Comparison of ENCODE assay signal across 1 cellular context in the genomic region with DNA sequence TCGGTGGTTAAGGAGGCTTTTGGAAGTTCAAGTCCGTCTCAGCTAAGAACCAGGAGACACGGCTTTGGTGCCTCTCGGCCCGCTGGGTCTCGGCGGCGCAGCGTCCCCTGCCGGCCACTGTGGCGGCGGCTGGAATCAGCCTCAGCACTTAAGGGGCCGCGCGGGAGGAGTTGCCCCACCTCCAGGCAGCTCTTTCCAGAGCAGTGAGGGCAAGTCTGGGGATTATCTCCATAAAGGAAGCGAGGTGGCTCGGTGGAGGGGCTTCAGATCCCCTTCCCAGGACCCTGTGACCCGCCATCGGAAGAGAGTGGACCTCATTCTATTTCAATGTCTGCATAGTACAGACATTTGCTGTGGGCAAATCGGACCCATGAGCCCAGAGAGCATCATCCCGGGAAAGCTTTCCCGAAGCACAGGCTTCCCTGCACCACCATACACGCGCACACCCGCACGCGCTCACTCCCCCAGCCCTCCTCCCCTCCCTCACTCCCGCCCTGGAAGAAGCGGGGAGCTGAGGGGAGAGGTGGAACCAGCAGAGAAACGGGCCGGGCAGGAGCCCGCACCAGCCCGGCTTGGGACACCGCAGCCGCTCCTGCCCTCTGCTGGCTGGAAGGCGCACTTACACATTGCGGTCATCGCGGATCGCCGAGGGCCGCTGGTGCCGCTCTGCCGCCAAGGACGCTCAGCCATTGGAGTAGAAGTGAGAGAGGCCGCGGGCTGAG.
TF ChIP-seq lines count a peak whose summit lies in the region.

No MANE protein-coding gene starts in this region.

TF ChIP-seq in HepG2, 621 proteins besides CTCF, POLR2A, EP300 and RAD21 (continues in another document):
- TF ChIP-seq, protein P1, sequence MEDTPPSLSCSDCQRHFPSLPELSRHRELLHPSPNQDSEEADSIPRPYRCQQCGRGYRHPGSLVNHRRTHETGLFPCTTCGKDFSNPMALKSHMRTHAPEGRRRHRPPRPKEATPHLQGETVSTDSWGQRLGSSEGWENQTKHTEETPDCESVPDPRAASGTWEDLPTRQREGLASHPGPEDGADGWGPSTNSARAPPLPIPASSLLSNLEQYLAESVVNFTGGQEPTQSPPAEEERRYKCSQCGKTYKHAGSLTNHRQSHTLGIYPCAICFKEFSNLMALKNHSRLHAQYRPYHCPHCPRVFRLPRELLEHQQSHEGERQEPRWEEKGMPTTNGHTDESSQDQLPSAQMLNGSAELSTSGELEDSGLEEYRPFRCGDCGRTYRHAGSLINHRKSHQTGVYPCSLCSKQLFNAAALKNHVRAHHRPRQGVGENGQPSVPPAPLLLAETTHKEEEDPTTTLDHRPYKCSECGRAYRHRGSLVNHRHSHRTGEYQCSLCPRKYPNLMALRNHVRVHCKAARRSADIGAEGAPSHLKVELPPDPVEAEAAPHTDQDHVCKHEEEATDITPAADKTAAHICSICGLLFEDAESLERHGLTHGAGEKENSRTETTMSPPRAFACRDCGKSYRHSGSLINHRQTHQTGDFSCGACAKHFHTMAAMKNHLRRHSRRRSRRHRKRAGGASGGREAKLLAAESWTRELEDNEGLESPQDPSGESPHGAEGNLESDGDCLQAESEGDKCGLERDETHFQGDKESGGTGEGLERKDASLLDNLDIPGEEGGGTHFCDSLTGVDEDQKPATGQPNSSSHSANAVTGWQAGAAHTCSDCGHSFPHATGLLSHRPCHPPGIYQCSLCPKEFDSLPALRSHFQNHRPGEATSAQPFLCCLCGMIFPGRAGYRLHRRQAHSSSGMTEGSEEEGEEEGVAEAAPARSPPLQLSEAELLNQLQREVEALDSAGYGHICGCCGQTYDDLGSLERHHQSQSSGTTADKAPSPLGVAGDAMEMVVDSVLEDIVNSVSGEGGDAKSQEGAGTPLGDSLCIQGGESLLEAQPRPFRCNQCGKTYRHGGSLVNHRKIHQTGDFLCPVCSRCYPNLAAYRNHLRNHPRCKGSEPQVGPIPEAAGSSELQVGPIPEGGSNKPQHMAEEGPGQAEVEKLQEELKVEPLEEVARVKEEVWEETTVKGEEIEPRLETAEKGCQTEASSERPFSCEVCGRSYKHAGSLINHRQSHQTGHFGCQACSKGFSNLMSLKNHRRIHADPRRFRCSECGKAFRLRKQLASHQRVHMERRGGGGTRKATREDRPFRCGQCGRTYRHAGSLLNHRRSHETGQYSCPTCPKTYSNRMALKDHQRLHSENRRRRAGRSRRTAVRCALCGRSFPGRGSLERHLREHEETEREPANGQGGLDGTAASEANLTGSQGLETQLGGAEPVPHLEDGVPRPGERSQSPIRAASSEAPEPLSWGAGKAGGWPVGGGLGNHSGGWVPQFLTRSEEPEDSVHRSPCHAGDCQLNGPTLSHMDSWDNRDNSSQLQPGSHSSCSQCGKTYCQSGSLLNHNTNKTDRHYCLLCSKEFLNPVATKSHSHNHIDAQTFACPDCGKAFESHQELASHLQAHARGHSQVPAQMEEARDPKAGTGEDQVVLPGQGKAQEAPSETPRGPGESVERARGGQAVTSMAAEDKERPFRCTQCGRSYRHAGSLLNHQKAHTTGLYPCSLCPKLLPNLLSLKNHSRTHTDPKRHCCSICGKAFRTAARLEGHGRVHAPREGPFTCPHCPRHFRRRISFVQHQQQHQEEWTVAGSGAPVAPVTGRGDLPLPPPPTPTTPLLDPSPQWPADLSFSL (CRISPR knock-in tag; IDR thresholded peaks at IDR 0.05): no peak
- TF ChIP-seq ZNF780A (CRISPR knock-in tag; IDR thresholded peaks at IDR 0.05) (no peak), TBX3 (IDR thresholded peaks at IDR 0.05; ENCODE audit: borderline replicate concordance) (no peak), ZBTB37 (CRISPR knock-in tag; IDR thresholded peaks at IDR 0.05) (no peak), ZNF160 (CRISPR knock-in tag; IDR thresholded peaks at IDR 0.05) (peak; percentile 49), PHB2 (IDR thresholded peaks at IDR 0.05; ENCODE audit: partially characterized antibody) (no peak), MTA3 (CRISPR knock-in tag; IDR thresholded peaks at IDR 0.05) (no peak), DNMT3B (CRISPR knock-in tag; conservative IDR thresholded peaks at IDR 0.05) (no peak; the same call in 1 of the 2 replicates), ZFX (CRISPR knock-in tag; IDR thresholded peaks at IDR 0.05; ENCODE audit: low read depth) (peak; percentile 49; the same call in 1 of the 2 replicates), FOXP1 (IDR thresholded peaks at IDR 0.05) (no peak), FOXP1 (CRISPR knock-in tag; IDR thresholded peaks at IDR 0.05) (no peak), ZGPAT (CRISPR knock-in tag; IDR thresholded peaks at IDR 0.05) (peak; percentile 89), ETV5 (CRISPR knock-in tag; IDR thresholded peaks at IDR 0.05; ENCODE audit: borderline replicate concordance) (0 out of 2 replicates have a peak, but pooled peaks have one; percentile 31), ZSCAN12 (CRISPR knock-in tag; IDR thresholded peaks at IDR 0.05) (no peak), SALL2 (CRISPR knock-in tag; IDR thresholded peaks at IDR 0.05) (peak; percentile 72), ZNF333 (CRISPR knock-in tag; IDR thresholded peaks at IDR 0.05; ENCODE audit: borderline replicate concordance) (peak; percentile 95; the same call in 1 of the 2 replicates), ZNF510 (CRISPR knock-in tag; IDR thresholded peaks at IDR 0.05; ENCODE audit: low read depth) (0 out of 2 replicates have a peak, but pooled peaks have one; percentile 31), FOSL2 (CRISPR knock-in tag; IDR thresholded peaks at IDR 0.05) (peak; percentile 60), RNF219 (CRISPR knock-in tag; IDR thresholded peaks at IDR 0.05) (no peak), EED (CRISPR knock-in tag; IDR thresholded peaks at IDR 0.05) (no peak; the same call in 1 of the 2 replicates), MBNL3 (CRISPR knock-in tag; conservative IDR thresholded peaks at IDR 0.05) (no peak), PCBP2 (optimal IDR thresholded peaks at IDR 0.05; ENCODE audit: low read depth, low read length, poor library complexity, severe bottlenecking) (no peak), ZFP36L2 (CRISPR knock-in tag; IDR thresholded peaks at IDR 0.05) (0 out of 2 replicates have a peak, but pooled peaks have one; percentile 47), ZNF556 (CRISPR knock-in tag; IDR thresholded peaks at IDR 0.05; ENCODE audit: borderline replicate concordance) (peak; percentile 75; the same call in 1 of the 2 replicates), RNF2 (conservative IDR thresholded peaks at IDR 0.05; ENCODE audit: low read depth) (peak; percentile 6; the same call in 1 of the 2 replicates), ZBTB7B (CRISPR knock-in tag; IDR thresholded peaks at IDR 0.05) (no peak; the same call in none of the 2 replicates), ASH2L (IDR thresholded peaks at IDR 0.05; ENCODE audit: insufficient read length, low read depth, low read length) (peak; percentile 73), KMT2B (CRISPR knock-in tag; IDR thresholded peaks at IDR 0.05) (0 out of 2 replicates have a peak, but pooled peaks have one; percentile 6), NRL (CRISPR knock-in tag; IDR thresholded peaks at IDR 0.05; ENCODE audit: borderline replicate concordance) (peak; percentile 78; the same call in 1 of the 2 replicates), THAP9 (CRISPR knock-in tag; IDR thresholded peaks at IDR 0.05; ENCODE audit: borderline replicate concordance) (peak; percentile 47; the same call in 1 of the 2 replicates), ZNF678 (CRISPR knock-in tag; IDR thresholded peaks at IDR 0.05) (no peak), FOXM1 (CRISPR knock-in tag; IDR thresholded peaks at IDR 0.05) (no peak), ZNF225 (CRISPR knock-in tag; IDR thresholded peaks at IDR 0.05) (no peak; the same call in 1 of the 2 replicates), HOXA7 (CRISPR knock-in tag; IDR thresholded peaks at IDR 0.05) (no peak), ZBTB38 (CRISPR knock-in tag; IDR thresholded peaks at IDR 0.05) (no peak), ATF7-NPFF (CRISPR knock-in tag; IDR thresholded peaks at IDR 0.05; ENCODE audit: low read depth) (no peak), FOSL1 (CRISPR knock-in tag; IDR thresholded peaks at IDR 0.05; ENCODE audit: borderline replicate concordance) (no peak)
- TF ChIP-seq, protein P2, sequence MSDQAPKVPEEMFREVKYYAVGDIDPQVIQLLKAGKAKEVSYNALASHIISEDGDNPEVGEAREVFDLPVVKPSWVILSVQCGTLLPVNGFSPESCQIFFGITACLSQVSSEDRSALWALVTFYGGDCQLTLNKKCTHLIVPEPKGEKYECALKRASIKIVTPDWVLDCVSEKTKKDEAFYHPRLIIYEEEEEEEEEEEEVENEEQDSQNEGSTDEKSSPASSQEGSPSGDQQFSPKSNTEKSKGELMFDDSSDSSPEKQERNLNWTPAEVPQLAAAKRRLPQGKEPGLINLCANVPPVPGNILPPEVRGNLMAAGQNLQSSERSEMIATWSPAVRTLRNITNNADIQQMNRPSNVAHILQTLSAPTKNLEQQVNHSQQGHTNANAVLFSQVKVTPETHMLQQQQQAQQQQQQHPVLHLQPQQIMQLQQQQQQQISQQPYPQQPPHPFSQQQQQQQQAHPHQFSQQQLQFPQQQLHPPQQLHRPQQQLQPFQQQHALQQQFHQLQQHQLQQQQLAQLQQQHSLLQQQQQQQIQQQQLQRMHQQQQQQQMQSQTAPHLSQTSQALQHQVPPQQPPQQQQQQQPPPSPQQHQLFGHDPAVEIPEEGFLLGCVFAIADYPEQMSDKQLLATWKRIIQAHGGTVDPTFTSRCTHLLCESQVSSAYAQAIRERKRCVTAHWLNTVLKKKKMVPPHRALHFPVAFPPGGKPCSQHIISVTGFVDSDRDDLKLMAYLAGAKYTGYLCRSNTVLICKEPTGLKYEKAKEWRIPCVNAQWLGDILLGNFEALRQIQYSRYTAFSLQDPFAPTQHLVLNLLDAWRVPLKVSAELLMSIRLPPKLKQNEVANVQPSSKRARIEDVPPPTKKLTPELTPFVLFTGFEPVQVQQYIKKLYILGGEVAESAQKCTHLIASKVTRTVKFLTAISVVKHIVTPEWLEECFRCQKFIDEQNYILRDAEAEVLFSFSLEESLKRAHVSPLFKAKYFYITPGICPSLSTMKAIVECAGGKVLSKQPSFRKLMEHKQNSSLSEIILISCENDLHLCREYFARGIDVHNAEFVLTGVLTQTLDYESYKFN (CRISPR knock-in tag; conservative IDR thresholded peaks at IDR 0.05): 0 out of 2 replicates have a peak, but pooled peaks have one; percentile 11
- TF ChIP-seq, protein P3, sequence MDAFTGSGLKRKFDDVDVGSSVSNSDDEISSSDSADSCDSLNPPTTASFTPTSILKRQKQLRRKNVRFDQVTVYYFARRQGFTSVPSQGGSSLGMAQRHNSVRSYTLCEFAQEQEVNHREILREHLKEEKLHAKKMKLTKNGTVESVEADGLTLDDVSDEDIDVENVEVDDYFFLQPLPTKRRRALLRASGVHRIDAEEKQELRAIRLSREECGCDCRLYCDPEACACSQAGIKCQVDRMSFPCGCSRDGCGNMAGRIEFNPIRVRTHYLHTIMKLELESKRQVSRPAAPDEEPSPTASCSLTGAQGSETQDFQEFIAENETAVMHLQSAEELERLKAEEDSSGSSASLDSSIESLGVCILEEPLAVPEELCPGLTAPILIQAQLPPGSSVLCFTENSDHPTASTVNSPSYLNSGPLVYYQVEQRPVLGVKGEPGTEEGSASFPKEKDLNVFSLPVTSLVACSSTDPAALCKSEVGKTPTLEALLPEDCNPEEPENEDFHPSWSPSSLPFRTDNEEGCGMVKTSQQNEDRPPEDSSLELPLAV (CRISPR knock-in tag; conservative IDR thresholded peaks at IDR 0.05; ENCODE audit: low read depth): no peak
